In genomic region chr6:30990422-30991086, GRCh38 we compare ENCODE assay signal across 13 cellular contexts. TPM values are rescaled to one million over a fixed set of nuclear protein-coding genes. Genes with fewer than 3 reads are reported as not detected.
DNase-seq lines count a peak whose midpoint lies in the region; ATAC-seq, FAIRE-seq and TF ChIP-seq lines count a peak whose summit lies in the region.
"Had no signal": no experiment of that assay in that cellular context is flagged by ENCODE, and none has a peak within 500 bp of the region (broad histone marks: within the 10 kb centered on the region; RNA-seq: fewer than 3 reads in every experiment).

No MANE protein-coding gene starts in this region.

- peak overlapping the region; percentile 76 for H3K4me3 Mint-ChIP-seq in CD8-positive, alpha-beta T cell
- H3K4me3 Mint-ChIP-seq in HFFc6 = peak overlapping the region; percentile 31; the same call in 1 of the 2 replicates
- peak overlapping the region; percentile 72 for H3K4me3 Mint-ChIP-seq in activated CD4-positive, alpha-beta T cell treated with anti-CD3 and anti-CD28 coated beads, Interleukin-2, amount 10 ng/mL, durations not matched to agents 24 days and 14 days
- no peak overlapping the region for H3K4me3 Mint-ChIP-seq in stimulated activated memory B cell treated with anti-CD40 and anti-IgM and Interleukin-4, amounts not matched to agents 10 μg/mL and 1 μg/mL and 100 μg/mL, for 72 hours

- WGBS in HepG2 (ENCODE audit: low lambda C conversion rate) = 25% methylated on average over 8 of the region's 8 CpGs

- peak overlapping the region; percentile 14; the same call in 1 of the 2 replicates for H3K4me2 ChIP-seq in HepG2 (ENCODE audit: low read depth, low read length)

- no peaks in the 10 kb centered on the region for H3K4me1 ChIP-seq in CD8-positive, alpha-beta T cell (ENCODE audit: insufficient read depth, low read length)
- H3K4me1 ChIP-seq in HepG2 (ENCODE audit: insufficient read depth, low read length) (no peaks in the 10 kb centered on the region), kidney (ENCODE audit: control insufficient read depth in 1 of 2, insufficient read depth in 1 of 2, low read depth in 1 of 2, low read length in 2 of 2) (no peaks in the 10 kb centered on the region)

- no peaks in the 10 kb centered on the region for H3K36me3 ChIP-seq in CD8-positive, alpha-beta T cell (ENCODE audit: insufficient read depth, low read length)
- H3K36me3 ChIP-seq in HepG2 (replicated peaks in 1 of 2; ENCODE audit: control insufficient read depth in 1 of 2, insufficient read depth in 2 of 2, low read length in 2 of 2) (no peaks in the 10 kb centered on the region), kidney (ENCODE audit: control insufficient read depth in 1 of 2, insufficient read depth in 2 of 2, low read length in 2 of 2) (no peaks in the 10 kb centered on the region)

- H2AFZ ChIP-seq in HepG2 (ENCODE audit: low read length) = no peak overlapping the region

- intact Hi-C loops in CD8-positive, alpha-beta T cell (cut with DNase I, micrococcal nuclease) = no loop called here
- intact Hi-C loops in activated CD4-positive, alpha-beta T cell treated with anti-CD3 and anti-CD28 coated beads, Interleukin-2, amount 10 ng/mL, durations not matched to agents 24 days and 14 days (cut with micrococcal nuclease) = no loop called here
- intact Hi-C loops in HepG2 (cut with micrococcal nuclease; ENCODE audit: unreplicated experiment) = no loop called here
- intact Hi-C loops in kidney (cut with DNase I) = no loop called here

- no peaks in the 10 kb centered on the region for H3K79me2 ChIP-seq in HepG2 (ENCODE audit: insufficient read depth, low read length)

- no peak overlapping the region for H3K27ac ChIP-seq in CD8-positive, alpha-beta T cell (ENCODE audit: low read depth, low read length)
- H3K27ac ChIP-seq in HepG2 (ENCODE audit: extremely low read length, insufficient read depth, low read length) (no peak overlapping the region), kidney (ENCODE audit: low read depth in 2 of 2, low read length in 2 of 2) (no peak overlapping the region)

- no TSS peak for BruUV-seq in HepG2 (replicated peaks; lab: Mats Ljungman, UMichigan)

- CTCF ChIA-PET in CD8-positive, alpha-beta T cell (lab: Charles Lee) = no interaction called here
- CTCF ChIA-PET in HepG2 (lab: Yijun Ruan, JAX; ENCODE audit: low intra/inter-chr PET ratio, low total read pairs) = no interaction called here

- H3K36me3 Mint-ChIP-seq in CD8-positive, alpha-beta T cell = no peaks in the 10 kb centered on the region
- no peaks in the 10 kb centered on the region for H3K36me3 Mint-ChIP-seq in HFFc6 (ENCODE audit: low read depth)
- no peaks in the 10 kb centered on the region for H3K36me3 Mint-ChIP-seq in activated CD4-positive, alpha-beta T cell treated with anti-CD3 and anti-CD28 coated beads, Interleukin-2, amount 10 ng/mL, durations not matched to agents 24 days and 14 days (ENCODE audit: low read depth)
- H3K36me3 Mint-ChIP-seq in stimulated activated memory B cell treated with anti-CD40 and anti-IgM and Interleukin-4, amounts not matched to agents 10 μg/mL and 1 μg/mL and 100 μg/mL, for 72 hours = no peaks in the 10 kb centered on the region

- H3K9me3 ChIP-seq in CD8-positive, alpha-beta T cell (ENCODE audit: low read length) = no peaks in the 10 kb centered on the region
- H3K9me3 ChIP-seq in HepG2 (ENCODE audit: low read length) (no peaks in the 10 kb centered on the region), kidney (ENCODE audit: control insufficient read depth in 1 of 2, low read length in 2 of 2) (no peaks in the 10 kb centered on the region)

- peaks cover 10% of the 10 kb centered on the region for H3K4me1 Mint-ChIP-seq in CD8-positive, alpha-beta T cell (ENCODE audit: low read depth)
- peaks cover 11% of the 10 kb centered on the region for H3K4me1 Mint-ChIP-seq in HFFc6 (ENCODE audit: low read depth)
- H3K4me1 Mint-ChIP-seq in activated CD4-positive, alpha-beta T cell treated with anti-CD3 and anti-CD28 coated beads, Interleukin-2, amount 10 ng/mL, durations not matched to agents 24 days and 14 days = peaks cover 13% of the 10 kb centered on the region
- peaks cover 12% of the 10 kb centered on the region for H3K4me1 Mint-ChIP-seq in stimulated activated memory B cell treated with anti-CD40 and anti-IgM and Interleukin-4, amounts not matched to agents 10 μg/mL and 1 μg/mL and 100 μg/mL, for 72 hours

- no peaks in the 10 kb centered on the region for H3K9me3 Mint-ChIP-seq in CD8-positive, alpha-beta T cell
- peaks cover 5% of the 10 kb centered on the region for H3K9me3 Mint-ChIP-seq in HFFc6
- no peaks in the 10 kb centered on the region for H3K9me3 Mint-ChIP-seq in activated CD4-positive, alpha-beta T cell treated with anti-CD3 and anti-CD28 coated beads, Interleukin-2, amount 10 ng/mL, durations not matched to agents 24 days and 14 days
- no peaks in the 10 kb centered on the region for H3K9me3 Mint-ChIP-seq in stimulated activated memory B cell treated with anti-CD40 and anti-IgM and Interleukin-4, amounts not matched to agents 10 μg/mL and 1 μg/mL and 100 μg/mL, for 72 hours

- no peak for FAIRE-seq in HepG2 (lab: Jason Lieb, UNC)
- FAIRE-seq in kidney (lab: Jason Lieb, UNC) = no peak
- FAIRE-seq: bronchial epithelial cell had no signal

- no peaks in the 10 kb centered on the region for H4K20me1 ChIP-seq in HepG2 (ENCODE audit: insufficient read depth, low read length)

- H3K4me3 ChIP-seq in CD8-positive, alpha-beta T cell (ENCODE audit: low read depth, low read length) = peak overlapping the region; percentile 13
- H3K4me3 ChIP-seq in HepG2 (replicated peaks in 1 of 3; ENCODE audit: insufficient read depth in 1 of 3, low read depth in 2 of 3, low read length in 3 of 3) (no peak overlapping the region), kidney (ENCODE audit: low read length in 2 of 2) (no peak overlapping the region)

- in situ Hi-C loops in HepG2 (cut with HindIII; ENCODE audit: extremely low pct_ligation_motif_present, low pct_unique_long_range_greater_than_20kb) = no loop called here

- peak in 1 of 7 experiments; percentile 16 for DNase-seq in CD8-positive, alpha-beta T cell
- DNase-seq in HFFc6 = no peak
- peak; percentile 82 for DNase-seq in activated CD4-positive, alpha-beta T cell treated with anti-CD3 and anti-CD28 coated beads, Interleukin-2, amount 10 ng/mL, durations not matched to agents 24 days and 14 days
- no peak for DNase-seq in HepG2 (ENCODE audit: low spot score)
- DNase-seq in NCI-H446 (lab: John Stamatoyannopoulos, UW) = no peak
- DNase-seq in kidney = no peak
- DNase-seq: COR-L47, SIG-M5 had no signal

- TF ChIP-seq POLR2A in HepG2 (IDR thresholded peaks at IDR 0.05; ENCODE audit: insufficient read depth in 1 of 2, low read depth in 2 of 2, low read length in 2 of 2) (no peak), GM18505 (IDR thresholded peaks at IDR 0.05; ENCODE audit: borderline replicate concordance, extremely low read depth, insufficient read depth, insufficient read length) (no peak)

- no peaks in the 10 kb centered on the region for H3K27me3 ChIP-seq in CD8-positive, alpha-beta T cell (ENCODE audit: insufficient read depth, low read length)
- 0 out of 5 replicates have a peak, but pooled peaks cover 0 to 7% of the 10 kb centered on the region in 2 experiments for H3K27me3 ChIP-seq in HepG2 (ENCODE audit: control insufficient read depth in 1 of 2, insufficient read depth in 2 of 2, low read length in 2 of 2)

- POLR2A ChIA-PET in CD8-positive, alpha-beta T cell (lab: Charles Lee) = no interaction called here
- POLR2A ChIA-PET in HepG2 (lab: Yijun Ruan, JAX) = no interaction called here

- H3K27me3 Mint-ChIP-seq in CD8-positive, alpha-beta T cell (ENCODE audit: low read depth) = no peaks in the 10 kb centered on the region
- peaks cover 19% of the 10 kb centered on the region for H3K27me3 Mint-ChIP-seq in HFFc6 (ENCODE audit: insufficient read depth)
- H3K27me3 Mint-ChIP-seq in activated CD4-positive, alpha-beta T cell treated with anti-CD3 and anti-CD28 coated beads, Interleukin-2, amount 10 ng/mL, durations not matched to agents 24 days and 14 days = no peaks in the 10 kb centered on the region
- peaks cover 8% of the 10 kb centered on the region for H3K27me3 Mint-ChIP-seq in stimulated activated memory B cell treated with anti-CD40 and anti-IgM and Interleukin-4, amounts not matched to agents 10 μg/mL and 1 μg/mL and 100 μg/mL, for 72 hours

- TF ChIP-seq RAD21 in HepG2 (CRISPR knock-in tag; IDR thresholded peaks at IDR 0.05) = no peak

- no peak overlapping the region for H3K27ac Mint-ChIP-seq in CD8-positive, alpha-beta T cell
- no peak overlapping the region for H3K27ac Mint-ChIP-seq in HFFc6
- peak overlapping the region; percentile 52 for H3K27ac Mint-ChIP-seq in activated CD4-positive, alpha-beta T cell treated with anti-CD3 and anti-CD28 coated beads, Interleukin-2, amount 10 ng/mL, durations not matched to agents 24 days and 14 days
- no peak overlapping the region for H3K27ac Mint-ChIP-seq in stimulated activated memory B cell treated with anti-CD40 and anti-IgM and Interleukin-4, amounts not matched to agents 10 μg/mL and 1 μg/mL and 100 μg/mL, for 72 hours

- TF ChIP-seq EP300 in HepG2 (IDR thresholded peaks at IDR 0.05; ENCODE audit: low read depth in 2 of 2, low read length in 2 of 2) (no peak), HepG2 (CRISPR knock-in tag; IDR thresholded peaks at IDR 0.05; ENCODE audit: borderline replicate concordance) (no peak)

- no peak for TF ChIP-seq CTCF in CD8-positive, alpha-beta T cell (IDR thresholded peaks at IDR 0.05)
- TF ChIP-seq CTCF in HFFc6 (IDR thresholded peaks at IDR 0.05) = no peak
- TF ChIP-seq CTCF in HepG2 (CRISPR knock-in tag; IDR thresholded peaks at IDR 0.05) = no peak
- no peak for TF ChIP-seq CTCF in kidney (IDR thresholded peaks at IDR 0.05; ENCODE audit: borderline replicate concordance, extremely low read depth, insufficient read depth)

- H3K9ac ChIP-seq in HepG2 (ENCODE audit: insufficient read depth, low read depth, low read length) (no peak overlapping the region), kidney (ENCODE audit: low read length in 2 of 2) (no peak overlapping the region)

- peak; percentile 73 for ATAC-seq in CD8-positive, alpha-beta T cell
- ATAC-seq in HepG2 (no peak; the same call in 2 of the 3 replicates), GM18505 (IDR thresholded peaks at IDR 0.05; ENCODE audit: unreplicated experiment) (no peak)
- ATAC-seq in stimulated activated memory B cell treated with anti-CD40 and anti-IgM and Interleukin-4, amounts not matched to agents 10 μg/mL and 1 μg/mL and 100 μg/mL, for 72 hours = no peak

RNA-seq across cellular contexts. Expression of gene MUC21, which starts 7.0 kb away (rescaled TPM):
- total RNA-seq in CD8-positive, alpha-beta T cell = not detected
- not detected for total RNA-seq in HFFc6 (2021; fragmentation: NEBNext Ultra II Directional; extraction: Animal tissue kit (Norgen Biotek cat#: 25700))
- total RNA-seq in activated CD4-positive, alpha-beta T cell treated with anti-CD3 and anti-CD28 coated beads, Interleukin-2, amount 10 ng/mL, durations not matched to agents 24 days and 14 days = not detected in 2 replicates
- not detected in 2 replicates for total RNA-seq in HepG2 (2016; rRNA removed; fragmentation: Illumina TruSeq; extraction: Trizol)
- not detected in 2 replicates for total RNA-seq in HepG2 (2016; cell fraction: cytosol; rRNA removed; fragmentation: Illumina TruSeq; extraction: Trizol; ENCODE audit: low read depth)
- total RNA-seq in HepG2 (2016; cell fraction: insoluble cytoplasmic fraction; rRNA removed; fragmentation: Illumina TruSeq; extraction: Trizol) = not detected in 2 replicates
- not detected in 2 replicates for total RNA-seq in HepG2 (2016; cell fraction: membrane; rRNA removed; fragmentation: Illumina TruSeq; extraction: Trizol)
- total RNA-seq in HepG2 (2016; cell fraction: nucleus; rRNA removed; fragmentation: Illumina TruSeq; extraction: Trizol) = not detected in 2 replicates
- polyA plus RNA-seq in HepG2 (2011; rRNA removed) = not detected in 2 replicates
- not detected in 2 replicates for polyA plus RNA-seq in HepG2 (2011; cell fraction: cytosol; rRNA removed)
- not detected in 2 replicates for polyA plus RNA-seq in HepG2 (2011; cell fraction: nucleus; rRNA removed)
- polyA plus RNA-seq in HepG2 (2012) = not detected in 2 replicates
- polyA plus RNA-seq in HepG2 (2016; cell fraction: cytosol; fragmentation: Illumina TruSeq; extraction: Trizol; ENCODE audit: low read depth) = not detected in 2 replicates
- polyA plus RNA-seq in HepG2 (2016; cell fraction: insoluble cytoplasmic fraction; fragmentation: Illumina TruSeq; extraction: Trizol; ENCODE audit: low read depth) = not detected in 2 replicates
- not detected in 2 replicates for polyA plus RNA-seq in HepG2 (2016; cell fraction: membrane; fragmentation: Illumina TruSeq; extraction: Trizol; ENCODE audit: low read depth)
- polyA plus RNA-seq in HepG2 (2016; cell fraction: nucleus; fragmentation: Illumina TruSeq; extraction: Trizol; ENCODE audit: insufficient read depth, low read depth) = not detected in 2 replicates
- polyA minus RNA-seq in HepG2 (2011; rRNA and poly(A)+ RNA removed; ENCODE audit: low replicate concordance) = not detected in 2 replicates
- not detected in 2 replicates for polyA minus RNA-seq in HepG2 (2011; cell fraction: cytosol; rRNA and poly(A)+ RNA removed)
- not detected in 2 replicates for polyA minus RNA-seq in HepG2 (2011; cell fraction: nucleus; rRNA and poly(A)+ RNA removed)
- total RNA-seq in kidney = not detected
- polyA plus RNA-seq in kidney (ENCODE audit: insufficient read depth, low read depth, low replicate concordance) = not detected
- total RNA-seq: fibroblast of lung, subcutaneous adipose tissue had no signal
- polyA plus RNA-seq: fibroblast of lung had no signal

RNA-seq across cellular contexts. Expression of gene MUC22, which starts 19.7 kb away (rescaled TPM):
- total RNA-seq in CD8-positive, alpha-beta T cell = not detected
- total RNA-seq in HFFc6 (2021; fragmentation: NEBNext Ultra II Directional; extraction: Animal tissue kit (Norgen Biotek cat#: 25700)) = not detected
- not detected in 2 replicates for total RNA-seq in activated CD4-positive, alpha-beta T cell treated with anti-CD3 and anti-CD28 coated beads, Interleukin-2, amount 10 ng/mL, durations not matched to agents 24 days and 14 days
- total RNA-seq in HepG2 (2016; rRNA removed; fragmentation: Illumina TruSeq; extraction: Trizol) (not detected in 2 replicates), kidney (not detected)
- not detected in 2 replicates for total RNA-seq in HepG2 (2016; cell fraction: cytosol; rRNA removed; fragmentation: Illumina TruSeq; extraction: Trizol; ENCODE audit: low read depth)
- not detected in 2 replicates for total RNA-seq in HepG2 (2016; cell fraction: insoluble cytoplasmic fraction; rRNA removed; fragmentation: Illumina TruSeq; extraction: Trizol)
- total RNA-seq in HepG2 (2016; cell fraction: membrane; rRNA removed; fragmentation: Illumina TruSeq; extraction: Trizol) = not detected in 2 replicates
- not detected in 2 replicates for total RNA-seq in HepG2 (2016; cell fraction: nucleus; rRNA removed; fragmentation: Illumina TruSeq; extraction: Trizol)
- polyA plus RNA-seq in HepG2 (2011; rRNA removed) (not detected in 2 replicates), kidney (ENCODE audit: insufficient read depth, low read depth, low replicate concordance) (not detected)
- polyA plus RNA-seq in HepG2 (2011; cell fraction: cytosol; rRNA removed) = not detected in 2 replicates
- not detected in 2 replicates for polyA plus RNA-seq in HepG2 (2011; cell fraction: nucleus; rRNA removed)
- polyA plus RNA-seq in HepG2 (2012) = not detected in 2 replicates
- polyA plus RNA-seq in HepG2 (2016; cell fraction: cytosol; fragmentation: Illumina TruSeq; extraction: Trizol; ENCODE audit: low read depth) = not detected in 2 replicates
- not detected in 2 replicates for polyA plus RNA-seq in HepG2 (2016; cell fraction: insoluble cytoplasmic fraction; fragmentation: Illumina TruSeq; extraction: Trizol; ENCODE audit: low read depth)
- not detected in 2 replicates for polyA plus RNA-seq in HepG2 (2016; cell fraction: membrane; fragmentation: Illumina TruSeq; extraction: Trizol; ENCODE audit: low read depth)
- polyA plus RNA-seq in HepG2 (2016; cell fraction: nucleus; fragmentation: Illumina TruSeq; extraction: Trizol; ENCODE audit: insufficient read depth, low read depth) = not detected in 2 replicates
- polyA minus RNA-seq in HepG2 (2011; rRNA and poly(A)+ RNA removed; ENCODE audit: low replicate concordance) = 0.05 TPM in 1 of 2 replicates, not detected in the other
- polyA minus RNA-seq in HepG2 (2011; cell fraction: cytosol; rRNA and poly(A)+ RNA removed) = not detected in 2 replicates
- not detected in 2 replicates for polyA minus RNA-seq in HepG2 (2011; cell fraction: nucleus; rRNA and poly(A)+ RNA removed)
- total RNA-seq: fibroblast of lung, subcutaneous adipose tissue had no signal
- polyA plus RNA-seq: fibroblast of lung had no signal

RNA-seq across cellular contexts. Expression of gene MUCL3, which starts 49.8 kb away (rescaled TPM):
- not detected for total RNA-seq in CD8-positive, alpha-beta T cell
- total RNA-seq in HFFc6 (2021; fragmentation: NEBNext Ultra II Directional; extraction: Animal tissue kit (Norgen Biotek cat#: 25700)) = not detected
- not detected in 2 replicates for total RNA-seq in activated CD4-positive, alpha-beta T cell treated with anti-CD3 and anti-CD28 coated beads, Interleukin-2, amount 10 ng/mL, durations not matched to agents 24 days and 14 days
- total RNA-seq in HepG2 (2016; rRNA removed; fragmentation: Illumina TruSeq; extraction: Trizol) (not detected in 2 replicates), kidney (0.13 TPM)
- not detected in 2 replicates for total RNA-seq in HepG2 (2016; cell fraction: cytosol; rRNA removed; fragmentation: Illumina TruSeq; extraction: Trizol; ENCODE audit: low read depth)
- not detected in 2 replicates for total RNA-seq in HepG2 (2016; cell fraction: insoluble cytoplasmic fraction; rRNA removed; fragmentation: Illumina TruSeq; extraction: Trizol)
- not detected in 2 replicates for total RNA-seq in HepG2 (2016; cell fraction: membrane; rRNA removed; fragmentation: Illumina TruSeq; extraction: Trizol)
- total RNA-seq in HepG2 (2016; cell fraction: nucleus; rRNA removed; fragmentation: Illumina TruSeq; extraction: Trizol) = not detected in 2 replicates
- polyA plus RNA-seq in HepG2 (2011; rRNA removed) (not detected in 2 replicates), kidney (ENCODE audit: insufficient read depth, low read depth, low replicate concordance) (not detected)
- not detected in 2 replicates for polyA plus RNA-seq in HepG2 (2011; cell fraction: cytosol; rRNA removed)
- not detected in 2 replicates for polyA plus RNA-seq in HepG2 (2011; cell fraction: nucleus; rRNA removed)
- polyA plus RNA-seq in HepG2 (2012) = not detected in 2 replicates
- not detected in 2 replicates for polyA plus RNA-seq in HepG2 (2016; cell fraction: cytosol; fragmentation: Illumina TruSeq; extraction: Trizol; ENCODE audit: low read depth)
- polyA plus RNA-seq in HepG2 (2016; cell fraction: insoluble cytoplasmic fraction; fragmentation: Illumina TruSeq; extraction: Trizol; ENCODE audit: low read depth) = not detected in 2 replicates
- polyA plus RNA-seq in HepG2 (2016; cell fraction: membrane; fragmentation: Illumina TruSeq; extraction: Trizol; ENCODE audit: low read depth) = not detected in 2 replicates
- polyA plus RNA-seq in HepG2 (2016; cell fraction: nucleus; fragmentation: Illumina TruSeq; extraction: Trizol; ENCODE audit: insufficient read depth, low read depth) = not detected in 2 replicates
- not detected in 2 replicates for polyA minus RNA-seq in HepG2 (2011; rRNA and poly(A)+ RNA removed; ENCODE audit: low replicate concordance)
- not detected in 2 replicates for polyA minus RNA-seq in HepG2 (2011; cell fraction: cytosol; rRNA and poly(A)+ RNA removed)
- not detected in 2 replicates for polyA minus RNA-seq in HepG2 (2011; cell fraction: nucleus; rRNA and poly(A)+ RNA removed)
- total RNA-seq: fibroblast of lung, subcutaneous adipose tissue had no signal
- polyA plus RNA-seq: fibroblast of lung had no signal

RNA-seq across cellular contexts. Expression of gene SFTA2, which starts 58.6 kb away (rescaled TPM):
- not detected for total RNA-seq in CD8-positive, alpha-beta T cell
- total RNA-seq in HFFc6 (2021; fragmentation: NEBNext Ultra II Directional; extraction: Animal tissue kit (Norgen Biotek cat#: 25700)) = not detected
- not detected in 2 replicates for total RNA-seq in activated CD4-positive, alpha-beta T cell treated with anti-CD3 and anti-CD28 coated beads, Interleukin-2, amount 10 ng/mL, durations not matched to agents 24 days and 14 days
- not detected in 2 replicates for total RNA-seq in HepG2 (2016; rRNA removed; fragmentation: Illumina TruSeq; extraction: Trizol)
- total RNA-seq in HepG2 (2016; cell fraction: cytosol; rRNA removed; fragmentation: Illumina TruSeq; extraction: Trizol; ENCODE audit: low read depth) = not detected in 2 replicates
- not detected in 2 replicates for total RNA-seq in HepG2 (2016; cell fraction: insoluble cytoplasmic fraction; rRNA removed; fragmentation: Illumina TruSeq; extraction: Trizol)
- total RNA-seq in HepG2 (2016; cell fraction: membrane; rRNA removed; fragmentation: Illumina TruSeq; extraction: Trizol) = not detected in 2 replicates
- total RNA-seq in HepG2 (2016; cell fraction: nucleus; rRNA removed; fragmentation: Illumina TruSeq; extraction: Trizol) = not detected in 2 replicates
- not detected in 2 replicates for polyA plus RNA-seq in HepG2 (2011; rRNA removed)
- not detected in 2 replicates for polyA plus RNA-seq in HepG2 (2011; cell fraction: cytosol; rRNA removed)
- not detected in 2 replicates for polyA plus RNA-seq in HepG2 (2011; cell fraction: nucleus; rRNA removed)
- not detected in 2 replicates for polyA plus RNA-seq in HepG2 (2012)
- polyA plus RNA-seq in HepG2 (2016; cell fraction: cytosol; fragmentation: Illumina TruSeq; extraction: Trizol; ENCODE audit: low read depth) = not detected in 2 replicates
- not detected in 2 replicates for polyA plus RNA-seq in HepG2 (2016; cell fraction: insoluble cytoplasmic fraction; fragmentation: Illumina TruSeq; extraction: Trizol; ENCODE audit: low read depth)
- polyA plus RNA-seq in HepG2 (2016; cell fraction: membrane; fragmentation: Illumina TruSeq; extraction: Trizol; ENCODE audit: low read depth) = not detected in 2 replicates
- polyA plus RNA-seq in HepG2 (2016; cell fraction: nucleus; fragmentation: Illumina TruSeq; extraction: Trizol; ENCODE audit: insufficient read depth, low read depth) = not detected in 2 replicates
- polyA minus RNA-seq in HepG2 (2011; rRNA and poly(A)+ RNA removed; ENCODE audit: low replicate concordance) = not detected in 2 replicates
- polyA minus RNA-seq in HepG2 (2011; cell fraction: cytosol; rRNA and poly(A)+ RNA removed) = not detected in 2 replicates
- not detected in 2 replicates for polyA minus RNA-seq in HepG2 (2011; cell fraction: nucleus; rRNA and poly(A)+ RNA removed)
- total RNA-seq in kidney = 30.5 TPM
- 7.4 TPM for polyA plus RNA-seq in kidney (ENCODE audit: insufficient read depth, low read depth, low replicate concordance)
- total RNA-seq: bronchial epithelial cell, fibroblast of lung, subcutaneous adipose tissue had no signal
- polyA plus RNA-seq: fibroblast of lung had no signal
